In genomic region chr11:29268733-29269132, GRCh38 we compare ENCODE assay signal across 1 cellular context.
TF ChIP-seq lines count a peak whose summit lies in the region.

No MANE protein-coding gene starts in this region.

TF ChIP-seq in A549, 52 proteins besides CTCF, POLR2A, EP300 and RAD21 (continued from another document):
- TF ChIP-seq HDAC2 (IDR thresholded peaks at IDR 0.05) (no peak), TFCP2L1 (CRISPR knock-in tag; IDR thresholded peaks at IDR 0.05) (no peak), CBX8 (IDR thresholded peaks at IDR 0.05) (no peak)
TF ChIP-seq in A549: peak in this region for 0.
